Comparison of ENCODE assay signal across 22 cellular contexts in the genomic region with DNA sequence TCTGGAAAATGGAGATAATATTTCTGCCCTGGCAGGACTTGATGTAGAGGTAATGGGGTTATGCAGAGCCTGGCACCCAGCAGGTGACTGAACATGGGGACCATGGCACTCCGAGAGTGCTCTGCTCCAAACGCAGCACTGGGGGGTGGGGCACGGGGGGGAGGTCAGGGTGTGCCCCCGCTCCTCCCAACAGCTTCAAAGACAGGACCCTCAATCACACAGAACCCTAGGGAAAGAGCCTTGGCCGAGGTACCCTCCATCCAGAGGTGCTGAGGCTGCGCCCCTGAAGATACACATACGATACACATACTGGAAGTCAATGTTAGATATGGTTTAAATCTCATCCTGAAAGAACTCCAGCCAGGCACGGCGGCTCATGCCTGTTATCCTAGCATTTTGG. TPM values are rescaled to one million over a fixed set of nuclear protein-coding genes. Genes with fewer than 3 reads are reported as not detected.
A peak's percentile ranks its signal among the peaks of the same experiment; 100 is the strongest.
DNase-seq lines count a peak whose midpoint lies in the region; ATAC-seq and TF ChIP-seq lines count a peak whose summit lies in the region.
"Had no signal": no experiment of that assay in that cellular context is flagged by ENCODE, and none has a peak within 500 bp of the region (broad histone marks: within the 10 kb centered on the region; RNA-seq: fewer than 3 reads in every experiment).

No MANE protein-coding gene starts in this region.

- H3K27ac ChIP-seq in RWPE2 (ENCODE audit: poor library complexity, severe bottlenecking) (no peak overlapping the region), sigmoid colon (no peak overlapping the region)
- H3K27ac ChIP-seq: BLaER1, C4-2B had no signal

- H3K9me3 Mint-ChIP-seq in activated B cell treated with CpG ODN at 0.5 μM for 24 hours: peaks cover 5% of the 10 kb centered on the region
- peaks cover 9% of the 10 kb centered on the region for H3K9me3 Mint-ChIP-seq in activated CD4-positive, alpha-beta T cell treated with anti-CD3 and anti-CD28 coated beads, Interleukin-2, amount 10 ng/mL, durations not matched to agents 24 days and 14 days
- H3K9me3 Mint-ChIP-seq: CD8-positive, alpha-beta T cell had no signal

- H3K4me1 ChIP-seq in RWPE2 (ENCODE audit: insufficient read depth, poor library complexity, severe bottlenecking) (no peaks in the 10 kb centered on the region), sigmoid colon (no peaks in the 10 kb centered on the region)
- H3K4me1 ChIP-seq: Caco-2, HAP-1 had no signal

- peaks cover 40% of the 10 kb centered on the region for H3K27me3 Mint-ChIP-seq in activated B cell treated with CpG ODN at 0.5 μM for 24 hours
- peaks cover 12% of the 10 kb centered on the region for H3K27me3 Mint-ChIP-seq in activated CD4-positive, alpha-beta T cell treated with anti-CD3 and anti-CD28 coated beads, Interleukin-2, amount 10 ng/mL, durations not matched to agents 24 days and 14 days

- H3K4me3 ChIP-seq in RWPE2 (ENCODE audit: severe bottlenecking): no peak overlapping the region
- no peak overlapping the region for H3K4me3 ChIP-seq in sigmoid colon
- H3K4me3 ChIP-seq: BLaER1, GM12878, HAP-1 had no signal

- no peak for TF ChIP-seq POLR2A in sigmoid colon (IDR thresholded peaks at IDR 0.05)

- H3K36me3 ChIP-seq in RWPE2 (ENCODE audit: low read depth): no peaks in the 10 kb centered on the region
- no peaks in the 10 kb centered on the region for H3K36me3 ChIP-seq in sigmoid colon
- H3K36me3 ChIP-seq: BLaER1, HAP-1 had no signal

- WGBS in sigmoid colon, 2 donors: 74 to 78% methylated on average over 9 of the region's 9 CpGs

- H3K27me3 ChIP-seq in RWPE2 (ENCODE audit: insufficient read depth, poor library complexity, severe bottlenecking): peaks cover 44% of the 10 kb centered on the region
- H3K27me3 ChIP-seq in sigmoid colon: peaks cover 0 to 35% (median 2%) of the 10 kb centered on the region in 3 donors
- H3K27me3 ChIP-seq: BLaER1 had no signal

- no peak for TF ChIP-seq EP300 in sigmoid colon (IDR thresholded peaks at IDR 0.05)

- peak; percentile 33 for DNase-seq in RWPE2 (ENCODE audit: low spot score)
- DNase-seq in activated B cell treated with CpG ODN at 0.5 μM for 24 hours: peak; percentile 3
- peak; percentile 68 for DNase-seq in mesenteric fat pad (ENCODE audit: low spot score)
- DNase-seq in sigmoid colon: peak; percentile 34
- DNase-seq in NCI-H226: no peak
- DNase-seq in putamen (ENCODE audit: low spot score): no peak
- no peak for DNase-seq in activated CD4-positive, alpha-beta T cell treated with anti-CD3 and anti-CD28 coated beads, Interleukin-2, amount 10 ng/mL, durations not matched to agents 24 days and 14 days
- DNase-seq: Caco-2; CD4-positive, CD25-positive, alpha-beta regulatory T cell; CD8-positive, alpha-beta T cell; DMS 273 treated with DMSO at 0.1 percent for 48 hours; DMS79; EL; GDM1; GOT3; HFFc6 had no signal

- H3K36me3 Mint-ChIP-seq in activated B cell treated with CpG ODN at 0.5 μM for 24 hours (ENCODE audit: low read depth): no peaks in the 10 kb centered on the region
- no peaks in the 10 kb centered on the region for H3K36me3 Mint-ChIP-seq in activated CD4-positive, alpha-beta T cell treated with anti-CD3 and anti-CD28 coated beads, Interleukin-2, amount 10 ng/mL, durations not matched to agents 24 days and 14 days (ENCODE audit: low read depth)
- H3K36me3 Mint-ChIP-seq: CD4-positive, CD25-positive, alpha-beta regulatory T cell; CD8-positive, alpha-beta T cell had no signal

- TF ChIP-seq CTCF in RWPE2 (IDR thresholded peaks at IDR 0.05; ENCODE audit: poor library complexity, severe bottlenecking) (no peak), activated B cell treated with CpG ODN at 0.5 μM for 24 hours (IDR thresholded peaks at IDR 0.05) (no peak), sigmoid colon (IDR thresholded peaks at IDR 0.05) (no peak)

- POLR2A ChIA-PET in activated B cell treated with CpG ODN at 0.5 μM for 24 hours (lab: Charles Lee): no interaction called here

- H3K4me1 Mint-ChIP-seq in activated B cell treated with CpG ODN at 0.5 μM for 24 hours: no peaks in the 10 kb centered on the region
- no peaks in the 10 kb centered on the region for H3K4me1 Mint-ChIP-seq in activated CD4-positive, alpha-beta T cell treated with anti-CD3 and anti-CD28 coated beads, Interleukin-2, amount 10 ng/mL, durations not matched to agents 24 days and 14 days
- H3K4me1 Mint-ChIP-seq: B cell; CD4-positive, CD25-positive, alpha-beta regulatory T cell had no signal

- intact Hi-C loops in activated B cell treated with CpG ODN at 0.5 μM for 24 hours (cut with micrococcal nuclease) (no loop called here), sigmoid colon (cut with DNase I) (no loop called here)
- intact Hi-C loops in activated CD4-positive, alpha-beta T cell treated with anti-CD3 and anti-CD28 coated beads, Interleukin-2, amount 10 ng/mL, durations not matched to agents 24 days and 14 days (cut with micrococcal nuclease): no loop called here

- H3K27ac Mint-ChIP-seq in activated B cell treated with CpG ODN at 0.5 μM for 24 hours: no peak overlapping the region
- H3K27ac Mint-ChIP-seq in activated CD4-positive, alpha-beta T cell treated with anti-CD3 and anti-CD28 coated beads, Interleukin-2, amount 10 ng/mL, durations not matched to agents 24 days and 14 days: no peak overlapping the region
- H3K27ac Mint-ChIP-seq: B cell; CD8-positive, alpha-beta T cell; HFFc6 had no signal

- ATAC-seq in RWPE2 (ENCODE audit: low read depth) (no peak), activated B cell treated with CpG ODN at 0.5 μM for 24 hours (ENCODE audit: low read depth) (no peak), GM21619 (IDR thresholded peaks at IDR 0.05; ENCODE audit: unreplicated experiment) (no peak)
- ATAC-seq: CD8-positive, alpha-beta T cell; GM12878 had no signal

- CTCF ChIA-PET in activated B cell treated with CpG ODN at 0.5 μM for 24 hours (lab: Charles Lee): no interaction called here

- peaks cover 1% of the 10 kb centered on the region for H3K9me3 ChIP-seq in RWPE2 (ENCODE audit: severe bottlenecking)
- H3K9me3 ChIP-seq in sigmoid colon: no peaks in the 10 kb centered on the region
- H3K9me3 ChIP-seq: Caco-2, HAP-1 had no signal

- H3K4me3 Mint-ChIP-seq in activated B cell treated with CpG ODN at 0.5 μM for 24 hours: no peak overlapping the region
- H3K4me3 Mint-ChIP-seq in activated CD4-positive, alpha-beta T cell treated with anti-CD3 and anti-CD28 coated beads, Interleukin-2, amount 10 ng/mL, durations not matched to agents 24 days and 14 days: no peak overlapping the region
- H3K4me3 Mint-ChIP-seq: B cell; CD4-positive, CD25-positive, alpha-beta regulatory T cell; CD8-positive, alpha-beta T cell; HFFc6 had no signal

RNA-seq across cellular contexts. Expression of gene CEP72, which starts 26.6 kb away (rescaled TPM):
- total RNA-seq in activated B cell treated with CpG ODN at 0.5 μM for 24 hours (15.1 and 17.4 TPM in 2 replicates), mesenteric fat pad (2.0 TPM), sigmoid colon (1 to 10 TPM in 2 of 4 donors, under 1 TPM in 2; 0.36 to 5.0 (median 1.4) TPM)
- polyA plus RNA-seq in sigmoid colon: 1 to 10 TPM in 2 of 3 donors, under 1 TPM in 1; 0.60 to 7.1 (median 1.6) TPM
- 33.2 and 36.0 TPM in 2 replicates for total RNA-seq in activated CD4-positive, alpha-beta T cell treated with anti-CD3 and anti-CD28 coated beads, Interleukin-2, amount 10 ng/mL, durations not matched to agents 24 days and 14 days

Comparison
In these comparisons a context has a peak if more than half of its experiments do, and no peak if none do; other contexts are left out.
1. DNase-seq: peak in RWPE2 (single experiment), activated B cell treated with CpG ODN at 0.5 μM for 24 hours (single experiment), mesenteric fat pad (single experiment) and sigmoid colon (single experiment); none in NCI-H226 (single experiment), putamen (single experiment) and activated CD4-positive, alpha-beta T cell treated with anti-CD3 and anti-CD28 coated beads, Interleukin-2, amount 10 ng/mL, durations not matched to agents 24 days and 14 days (single experiment).